10 cellular contexts compared by ENCODE assay signal in the genomic region with DNA sequence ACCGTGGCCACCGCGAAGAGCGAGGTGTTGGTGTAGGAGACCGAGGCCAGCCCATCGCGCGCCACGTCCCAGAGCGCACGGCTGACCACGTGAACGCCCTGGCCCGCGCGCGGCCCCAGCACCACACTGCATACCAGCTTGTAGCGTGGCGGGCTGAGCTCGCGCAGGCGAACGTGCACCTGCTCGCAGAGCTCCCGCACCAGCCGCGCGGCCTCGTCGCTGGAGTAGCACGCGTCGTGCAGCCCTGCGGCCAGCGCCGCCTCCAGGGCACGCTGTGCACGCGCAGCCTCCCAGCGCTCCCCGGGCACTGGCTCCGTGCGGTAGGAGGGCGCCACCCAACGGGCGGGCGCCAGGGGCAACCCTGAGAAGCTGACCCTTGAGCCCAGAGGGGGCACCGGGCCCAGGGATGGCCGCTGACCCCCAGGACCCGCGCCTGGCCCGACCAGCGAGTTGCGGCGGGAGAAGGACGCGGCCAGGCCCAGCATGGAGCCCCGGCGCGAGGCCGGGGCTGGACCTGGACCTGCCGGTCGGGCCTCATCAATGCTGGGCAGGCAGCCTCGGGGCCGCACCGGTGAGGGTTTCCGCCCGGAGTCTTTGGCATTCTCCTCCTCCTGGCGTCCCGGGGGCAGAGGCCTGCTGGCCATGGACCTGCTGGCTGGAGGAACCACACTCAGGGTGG. TPM values are rescaled to one million over a fixed set of nuclear protein-coding genes. Genes with fewer than 3 reads are reported as not detected.
A peak's percentile ranks its signal among the peaks of the same experiment; 100 is the strongest.
DNase-seq lines count a peak whose midpoint lies in the region; ATAC-seq and TF ChIP-seq lines count a peak whose summit lies in the region.
"Had no signal": no experiment of that assay in that cellular context is flagged by ENCODE, and none has a peak within 500 bp of the region (broad histone marks: within the 10 kb centered on the region; RNA-seq: fewer than 3 reads in every experiment).

No MANE protein-coding gene starts in this region.

- DNase-seq in Right ventricle myocardium superior: peak; percentile 46
- DNase-seq in cardiac septum (ENCODE audit: low spot score): no peak
- no peak for DNase-seq in colonic mucosa
- peak in 1 of 2 donors; percentile 47 for DNase-seq in uterus
- no peak for DNase-seq in stimulated activated CD4-positive, alpha-beta T cell treated with anti-CD3 and anti-CD28 coated beads, Interleukin-2, amount 100 ng/mL, for 24 hours
- no peak for DNase-seq in NCI-H1930 (lab: John Stamatoyannopoulos, UW)
- DNase-seq: Karpas-422 had no signal

- intact Hi-C loops in Right ventricle myocardium superior (cut with DNase I): no loop called here
- intact Hi-C loops in cardiac septum (cut with DNase I): loop anchor here (10.0 kb wide), 1 partner anchor 499 kb away; no protein-coding TSS in a partner anchor
- intact Hi-C loops in colonic mucosa (cut with DNase I): no loop called here
- intact Hi-C loops in uterus (cut with DNase I; ENCODE audit: low total_unique reads): no loop called here

- TF ChIP-seq CTCF in colonic mucosa (IDR thresholded peaks at IDR 0.05): no peak
- no peak for TF ChIP-seq CTCF in uterus (IDR thresholded peaks at IDR 0.05)

- TF ChIP-seq POLR2A in uterus (IDR thresholded peaks at IDR 0.05): no peak

- H3K9ac ChIP-seq in colonic mucosa (ENCODE audit: low read depth in 2 of 2, low read length in 2 of 2): peak overlapping the region; percentile 46 to 84

- H3K27ac ChIP-seq in colonic mucosa (peak overlapping the region; percentile 94), muscle layer of duodenum (ENCODE audit: low read length) (peak overlapping the region; percentile 100), uterus (peak overlapping the region; percentile 99 to 100)

- H3K27me3 ChIP-seq in colonic mucosa (no peaks in the 10 kb centered on the region), muscle layer of duodenum (ENCODE audit: low read depth, low read length) (no peaks in the 10 kb centered on the region), uterus (no peaks in the 10 kb centered on the region)

- H3K4me3 ChIP-seq in colonic mucosa (no peak overlapping the region), muscle layer of duodenum (ENCODE audit: low read depth in 1 of 2, low read length in 2 of 2) (peak overlapping the region; percentile 14 to 15), uterus (no peak overlapping the region)

- H3K9me3 ChIP-seq in colonic mucosa (no peaks in the 10 kb centered on the region), muscle layer of duodenum (ENCODE audit: control insufficient read depth in 1 of 2, low read length in 2 of 2) (no peaks in the 10 kb centered on the region), uterus (no peaks in the 10 kb centered on the region)

- ATAC-seq in Right ventricle myocardium superior (ENCODE audit: poor library complexity) (no peak), HG03196 (IDR thresholded peaks at IDR 0.05; ENCODE audit: unreplicated experiment) (no peak)

- H3K36me3 ChIP-seq in colonic mucosa (peaks cover 13% of the 10 kb centered on the region), muscle layer of duodenum (ENCODE audit: control insufficient read depth in 1 of 2, insufficient read depth in 2 of 2, low read length in 2 of 2) (peaks cover 30 to 58% of the 10 kb centered on the region in 2 donors), uterus (no peaks in the 10 kb centered on the region)

- peaks cover 36% of the 10 kb centered on the region for H3K4me1 ChIP-seq in colonic mucosa
- H3K4me1 ChIP-seq in muscle layer of duodenum (ENCODE audit: control insufficient read depth in 1 of 2, insufficient read depth in 2 of 2, low read length in 2 of 2): peaks cover 40 to 66% of the 10 kb centered on the region in 2 donors
- peaks cover 21 to 54% of the 10 kb centered on the region in 2 donors for H3K4me1 ChIP-seq in uterus

RNA-seq across cellular contexts. Expression of gene DYNLT4, which starts 1.0 kb away (rescaled TPM):
- 1.1 TPM for total RNA-seq in Right ventricle myocardium superior
- total RNA-seq in cardiac septum: not detected
- under 1 TPM; 0.35 to 0.56 TPM for total RNA-seq in colonic mucosa
- 1 to 10 TPM in 1 of 4 donors, not detected in 3; 4.4 TPM for total RNA-seq in uterus
- total RNA-seq: bronchial epithelial cell had no signal

RNA-seq across cellular contexts. Expression of gene BTBD19, which starts 2.2 kb away (rescaled TPM):
- total RNA-seq in Right ventricle myocardium superior (1.9 TPM), cardiac septum (4.4 TPM), colonic mucosa (1 to 10 TPM; 1.6 to 2.5 TPM), uterus (10 to 100 TPM in 1 of 4 donors, 1 to 10 TPM in 3; 3.8 to 41.9 (median 6.6) TPM)

RNA-seq across cellular contexts. Expression of gene PLK3, which starts 6.0 kb away (rescaled TPM):
- total RNA-seq in Right ventricle myocardium superior (6.2 TPM), cardiac septum (8.4 TPM), colonic mucosa (1 to 10 TPM; 7.7 to 8.8 TPM), uterus (10 to 100 TPM in 3 of 4 donors, 1 to 10 TPM in 1; 1.8 to 36.6 (median 21.1) TPM)

RNA-seq across cellular contexts. Expression of gene BEST4, which starts 18.2 kb away (rescaled TPM):
- total RNA-seq in Right ventricle myocardium superior (not detected), cardiac septum (0.11 TPM), colonic mucosa (10 to 100 TPM; 26.0 to 58.9 TPM), uterus (1 to 10 TPM in 1 of 4 donors, under 1 TPM in 1, not detected in 2; 0.21 to 1.0 TPM)
- total RNA-seq: bronchial epithelial cell had no signal

RNA-seq across cellular contexts. Expression of gene RPS8, which starts 30.8 kb away (rescaled TPM):
- total RNA-seq in Right ventricle myocardium superior (674 TPM), cardiac septum (581 TPM), colonic mucosa (1,000 to 10,000 TPM; 1,574 to 1,589 TPM), uterus (1,000 to 10,000 TPM; 2,651 to 7,196 (median 4,456) TPM)

Comparison
In these comparisons a context has a peak if more than half of its experiments do, and no peak if none do; other contexts are left out.
1. H3K4me3 ChIP-seq: peak in muscle layer of duodenum (2 of 2); none in colonic mucosa (single experiment) and uterus (0 of 2).
2. Peak in every context shown above with its lines, with median percentiles within 50 percentile points of each other: H3K27ac ChIP-seq.